In genomic region chr10:5813091-5813340, GRCh38 we compare ENCODE assay signal across 8 cellular contexts. TPM values are rescaled to one million over a fixed set of nuclear protein-coding genes. Genes with fewer than 3 reads are reported as not detected.
DNase-seq lines count a peak whose midpoint lies in the region; ATAC-seq and TF ChIP-seq lines count a peak whose summit lies in the region.

No MANE protein-coding gene starts in this region.

- intact Hi-C loops in thyroid gland (cut with DNase I): loop anchor here (5.0 to 10.0 kb wide), 2 partner anchors 59 to 128 kb away; partner anchors contain the start of gene TASOR2

- TF ChIP-seq POLR2A in thyroid gland (IDR thresholded peaks at IDR 0.05): no peak

- H3K36me3 Mint-ChIP-seq in activated T-cell treated with anti-CD3 and anti-CD28 coated beads, Interleukin-2, amount 50 U/mL, for 24 hours (ENCODE audit: low read depth): peaks cover 59% of the 10 kb centered on the region

- H3K27ac Mint-ChIP-seq in activated T-cell treated with anti-CD3 and anti-CD28 coated beads, Interleukin-2, amount 50 U/mL, for 24 hours: peak overlapping the region; percentile 98

- H3K9me3 ChIP-seq in thyroid gland: no peaks in the 10 kb centered on the region

- 0% methylated on average over 5 of the region's 29 CpGs for WGBS in thyroid gland, 2 donors

- peak overlapping the region; percentile 89 for H3K4me3 Mint-ChIP-seq in activated T-cell treated with anti-CD3 and anti-CD28 coated beads, Interleukin-2, amount 50 U/mL, for 24 hours

- ATAC-seq in HG03342 (IDR thresholded peaks at IDR 0.05; ENCODE audit: unreplicated experiment) (peak; percentile 22), left lobe of liver (peak; percentile 25)

- no peaks in the 10 kb centered on the region for H3K27me3 Mint-ChIP-seq in activated T-cell treated with anti-CD3 and anti-CD28 coated beads, Interleukin-2, amount 50 U/mL, for 24 hours

- no peaks in the 10 kb centered on the region for H3K27me3 ChIP-seq in thyroid gland

- peak overlapping the region; percentile 93 to 99 (median 95) for H3K4me3 ChIP-seq in thyroid gland (replicated peaks in 1 of 3)

- no peak for TF ChIP-seq CTCF in thyroid gland (IDR thresholded peaks at IDR 0.05)

- H3K36me3 ChIP-seq in thyroid gland: no peaks in the 10 kb centered on the region

- peaks cover 32 to 36% of the 10 kb centered on the region in 2 donors for H3K4me1 ChIP-seq in thyroid gland

- H3K9me3 Mint-ChIP-seq in activated T-cell treated with anti-CD3 and anti-CD28 coated beads, Interleukin-2, amount 50 U/mL, for 24 hours: peaks cover 6% of the 10 kb centered on the region

- DNase-seq in activated T-cell treated with anti-CD3 and anti-CD28 coated beads, Interleukin-2, amount 50 U/mL, for 24 hours: no peak
- DNase-seq in activated T-cell treated with anti-CD3 and anti-CD28 coated beads, Interleukin-2, amount 50 U/mL, for 48 hours: no peak
- DNase-seq in left lobe of liver (ENCODE audit: low spot score) (no peak), thyroid gland (no peak), occipital lobe (lab: John Stamatoyannopoulos, UW) (no peak), COLO829 (ENCODE audit: low spot score) (no peak)

- peak overlapping the region; percentile 97 for H3K27ac ChIP-seq in angular gyrus (ENCODE audit: low read depth, low read length)
- H3K27ac ChIP-seq in thyroid gland: peak overlapping the region; percentile 93 to 98 (median 97)

- H3K4me1 Mint-ChIP-seq in activated T-cell treated with anti-CD3 and anti-CD28 coated beads, Interleukin-2, amount 50 U/mL, for 24 hours (ENCODE audit: low read depth): peaks cover 65% of the 10 kb centered on the region

RNA-seq across cellular contexts. Expression of gene GDI2, which starts 0.2 kb away (rescaled TPM):
- 113 TPM for total RNA-seq in left lobe of liver
- 100 to 1,000 TPM; 189 to 281 (median 236) TPM for total RNA-seq in thyroid gland
- 474 TPM for total RNA-seq in occipital lobe
